In the genomic region with DNA sequence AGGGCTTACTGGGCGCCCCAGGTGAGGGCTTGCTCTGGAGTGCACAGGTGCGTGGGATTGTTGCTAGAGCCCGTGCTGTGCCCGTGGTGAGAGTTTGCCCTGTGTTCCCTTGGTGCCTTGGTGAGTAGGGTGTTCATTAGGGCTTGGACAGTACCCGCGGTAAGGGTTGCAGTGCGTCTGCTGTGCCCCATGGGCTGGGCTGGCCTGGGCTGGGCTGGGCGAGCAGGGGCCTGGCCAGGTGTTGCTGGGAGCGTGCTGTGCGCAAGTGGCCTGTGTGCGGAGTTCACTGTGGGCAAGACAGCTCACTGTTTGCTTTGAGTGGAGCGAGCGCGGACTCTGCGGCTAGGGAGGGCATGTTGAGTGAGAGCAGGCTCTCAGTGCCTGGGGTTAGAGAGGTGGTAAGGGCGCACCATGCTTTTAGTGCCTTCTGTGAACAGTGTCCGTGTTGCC, we compare ENCODE assay signal across 11 cellular contexts. TPM values are rescaled to one million over a fixed set of nuclear protein-coding genes. Genes with fewer than 3 reads are reported as not detected.
DNase-seq lines count a peak whose midpoint lies in the region; ATAC-seq, FAIRE-seq and TF ChIP-seq lines count a peak whose summit lies in the region.
"Had no signal": no experiment of that assay in that cellular context is flagged by ENCODE, and none has a peak within 500 bp of the region (broad histone marks: within the 10 kb centered on the region; RNA-seq: fewer than 3 reads in every experiment).

No MANE protein-coding gene starts in this region.

- H3K4me3 Mint-ChIP-seq in CD4-positive, CD25-positive, alpha-beta regulatory T cell, result peak overlapping the region in 3 of 4 donors; percentile 10 to 84 (median 72)
- H3K4me3 Mint-ChIP-seq in Caco-2 (ENCODE audit: unreplicated experiment), result no peak overlapping the region

- POLR2A ChIA-PET in Caco-2 (lab: Charles Lee), result no interaction called here

- H3K27me3 ChIP-seq in CD4-positive, CD25-positive, alpha-beta regulatory T cell (ENCODE audit: control insufficient read depth, insufficient read depth, low read length), result peaks cover 12% of the 10 kb centered on the region
- H3K27me3 ChIP-seq in pancreas (peaks cover 0 to 2% (median 0%) of the 10 kb centered on the region in 4 donors), Caco-2 (replicated peaks; ENCODE audit: control insufficient read depth, insufficient read depth, low read length) (no peaks in the 10 kb centered on the region)

- no peaks in the 10 kb centered on the region for H3K36me3 ChIP-seq in CD4-positive, CD25-positive, alpha-beta regulatory T cell (ENCODE audit: control insufficient read depth, insufficient read depth, low read length)
- H3K36me3 ChIP-seq in pancreas (no peaks in the 10 kb centered on the region), Caco-2 (ENCODE audit: control insufficient read depth, insufficient read depth, low read length) (no peaks in the 10 kb centered on the region)

- no peak overlapping the region for H3K27ac ChIP-seq in CD4-positive, CD25-positive, alpha-beta regulatory T cell (ENCODE audit: insufficient read depth, low read length, poor library complexity, severe bottlenecking)
- H3K27ac ChIP-seq in pancreas, result no peak overlapping the region
- H3K27ac ChIP-seq: HL-60 had no signal

- H3K4me1 Mint-ChIP-seq in CD4-positive, CD25-positive, alpha-beta regulatory T cell, result peaks cover 0 to 5% (median 2%) of the 10 kb centered on the region in 4 donors
- H3K4me1 Mint-ChIP-seq in Caco-2 (ENCODE audit: low read depth, unreplicated experiment), result no peaks in the 10 kb centered on the region
- H3K4me1 Mint-ChIP-seq: brain had no signal

- intact Hi-C loops in pancreas (cut with DNase I), result no loop called here
- intact Hi-C loops in Caco-2 (cut with micrococcal nuclease; ENCODE audit: unreplicated experiment), result no loop called here

- peaks cover 9% of the 10 kb centered on the region for H3K4me1 ChIP-seq in CD4-positive, CD25-positive, alpha-beta regulatory T cell (ENCODE audit: control insufficient read depth, insufficient read depth, low read length, poor library complexity, severe bottlenecking)
- peaks cover 0 to 8% (median 4%) of the 10 kb centered on the region in 3 donors for H3K4me1 ChIP-seq in pancreas
- no peaks in the 10 kb centered on the region for H3K4me1 ChIP-seq in Caco-2

- CTCF ChIA-PET in Caco-2 (lab: Charles Lee), result no interaction called here

- H3K27me3 Mint-ChIP-seq in CD4-positive, CD25-positive, alpha-beta regulatory T cell, result peaks cover 63% of the 10 kb centered on the region
- H3K27me3 Mint-ChIP-seq in Caco-2 (ENCODE audit: insufficient read depth, unreplicated experiment), result no peaks in the 10 kb centered on the region

- no peak overlapping the region for H3K4me3 ChIP-seq in CD4-positive, CD25-positive, alpha-beta regulatory T cell (ENCODE audit: low read depth, low read length)
- H3K4me3 ChIP-seq in pancreas (peak overlapping the region in 1 of 4 donors; percentile 62), Caco-2 (ENCODE audit: low read depth, low read length) (no peak overlapping the region)

- H3K36me3 Mint-ChIP-seq in CD4-positive, CD25-positive, alpha-beta regulatory T cell, result no peaks in the 10 kb centered on the region
- no peaks in the 10 kb centered on the region for H3K36me3 Mint-ChIP-seq in Caco-2 (ENCODE audit: insufficient read depth, unreplicated experiment)
- H3K36me3 Mint-ChIP-seq: brain had no signal

- no peak for DNase-seq in CD4-positive, CD25-positive, alpha-beta regulatory T cell
- peak; percentile 80 for DNase-seq in NCI-H748 (lab: John Stamatoyannopoulos, UW; ENCODE audit: unreplicated experiment)
- peak in 1 of 6 donors; percentile 53 for DNase-seq in pancreas
- no peak for DNase-seq in GM19238 (ENCODE audit: insufficient read length, low spot score)
- no peak for DNase-seq in Caco-2

- no TSS peak for BruUV-seq in Caco-2 (replicated peaks; lab: Mats Ljungman, UMichigan)

- ATAC-seq in CD4-positive, CD25-positive, alpha-beta regulatory T cell (ENCODE audit: low read depth in 2 of 2), result no peak
- ATAC-seq in esophagus mucosa (peak; percentile 53), pancreas (peak in 3 of 4 donors; percentile 5 to 14 (median 7)), GM18517 (IDR thresholded peaks at IDR 0.05; ENCODE audit: unreplicated experiment) (no peak), GM21825 (IDR thresholded peaks at IDR 0.05; ENCODE audit: unreplicated experiment) (no peak)

- WGBS in pancreas, 2 donors, result 82 to 86% methylated on average over 17 of the region's 17 CpGs

- TF ChIP-seq CTCF in pancreas (IDR thresholded peaks at IDR 0.05) (no peak), Caco-2 (IDR thresholded peaks at IDR 0.05; ENCODE audit: insufficient read depth in 1 of 2, low read depth in 1 of 2, low read length in 1 of 2, severe bottlenecking in 1 of 2, unreplicated experiment in 1 of 2) (no peak)

- H3K27ac Mint-ChIP-seq in CD4-positive, CD25-positive, alpha-beta regulatory T cell, result no peak overlapping the region
- H3K27ac Mint-ChIP-seq in Caco-2 (ENCODE audit: unreplicated experiment), result no peak overlapping the region
- H3K27ac Mint-ChIP-seq: brain had no signal

- FAIRE-seq in pancreas (lab: Jason Lieb, UNC), result no peak
- FAIRE-seq: islet of Langerhans had no signal

- peaks cover 0 to 2% (median 0%) of the 10 kb centered on the region in 7 donors for H3K9me3 Mint-ChIP-seq in CD4-positive, CD25-positive, alpha-beta regulatory T cell
- no peaks in the 10 kb centered on the region for H3K9me3 Mint-ChIP-seq in Caco-2 (ENCODE audit: unreplicated experiment)
- H3K9me3 Mint-ChIP-seq: brain had no signal

- no peaks in the 10 kb centered on the region for H3K9me3 ChIP-seq in CD4-positive, CD25-positive, alpha-beta regulatory T cell (ENCODE audit: control insufficient read depth in 2 of 2, low read length in 2 of 2)
- H3K9me3 ChIP-seq in pancreas (no peaks in the 10 kb centered on the region), Caco-2 (no peaks in the 10 kb centered on the region)

RNA-seq across cellular contexts. Expression of gene CR1L, which starts 0.7 kb away (rescaled TPM):
- not detected for total RNA-seq in CD4-positive, CD25-positive, alpha-beta regulatory T cell
- not detected for polyA plus RNA-seq in CD4-positive, CD25-positive, alpha-beta regulatory T cell
- total RNA-seq in esophagus mucosa, result not detected
- total RNA-seq in pancreas, result 1 to 10 TPM in 1 of 6 donors, not detected in 5; 1.3 TPM
- not detected for polyA plus RNA-seq in pancreas
- not detected in 2 replicates for total RNA-seq in Caco-2 (2022)

Comparison
In these comparisons a context has a peak if more than half of its experiments do, and no peak if none do; other contexts are left out.
1. ATAC-seq: peak in esophagus mucosa (single experiment) and pancreas (3 of 4); none in CD4-positive, CD25-positive, alpha-beta regulatory T cell (0 of 2), GM18517 (single experiment) and GM21825 (single experiment).